In the genomic region with DNA sequence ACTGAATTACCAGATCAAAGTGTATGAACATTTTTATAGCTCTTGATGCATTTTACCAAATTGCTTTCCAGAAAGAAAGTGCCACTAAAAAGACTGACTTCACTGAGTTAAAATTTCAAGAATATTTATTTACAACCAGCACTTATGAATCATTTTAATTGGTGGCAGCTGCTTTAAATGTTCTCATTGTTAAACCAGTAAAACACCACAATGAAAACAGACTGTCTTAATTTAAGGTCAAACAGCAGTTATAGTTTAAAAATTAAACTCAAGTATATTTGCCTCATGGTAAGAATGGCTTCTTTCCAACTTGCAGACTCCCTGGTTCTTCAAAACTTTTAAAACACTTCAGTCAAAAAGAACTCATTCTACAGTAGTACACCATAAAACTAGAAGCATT, we compare ENCODE assay signal across 16 cellular contexts. TPM values are rescaled to one million over a fixed set of nuclear protein-coding genes. Genes with fewer than 3 reads are reported as not detected.
A peak's percentile ranks its signal among the peaks of the same experiment; 100 is the strongest.
DNase-seq lines count a peak whose midpoint lies in the region; ATAC-seq and TF ChIP-seq lines count a peak whose summit lies in the region.
"Had no signal": no experiment of that assay in that cellular context is flagged by ENCODE, and none has a peak within 500 bp of the region (broad histone marks: within the 10 kb centered on the region; RNA-seq: fewer than 3 reads in every experiment).

No MANE protein-coding gene starts in this region.

- POLR2A ChIA-PET in activated CD8-positive, alpha-beta T cell treated with anti-CD3 and anti-CD28 coated beads for 36 hours (lab: Charles Lee): no interaction called here

- H3K9me3 ChIP-seq in transverse colon (no peaks in the 10 kb centered on the region), esophagus squamous epithelium (no peaks in the 10 kb centered on the region)

- H3K27me3 ChIP-seq in transverse colon: no peaks in the 10 kb centered on the region
- H3K27me3 ChIP-seq in esophagus squamous epithelium: no peaks in the 10 kb centered on the region

- H3K4me3 Mint-ChIP-seq in nephron: no peak overlapping the region
- H3K4me3 Mint-ChIP-seq in activated CD8-positive, alpha-beta T cell treated with anti-CD3 and anti-CD28 coated beads for 36 hours: no peak overlapping the region
- H3K4me3 Mint-ChIP-seq: H9 had no signal

- ATAC-seq in activated CD8-positive, alpha-beta T cell treated with anti-CD3 and anti-CD28 coated beads for 36 hours: no peak
- ATAC-seq: activated naive CD4-positive, alpha-beta T cell treated with anti-CD3 and anti-CD28 coated beads, Interleukin-2, amount 50 U/mL, for 72 hours; stimulated activated naive CD8-positive, alpha-beta T cell treated with anti-CD3 and anti-CD28 coated beads, Interleukin-15, Interleukin-2, amounts not matched to agents 100 U/mL and 50 U/mL, for 24 hours had no signal

- H3K27ac Mint-ChIP-seq in nephron: peak overlapping the region; percentile 55 to 89 (median 82)
- no peak overlapping the region for H3K27ac Mint-ChIP-seq in activated CD8-positive, alpha-beta T cell treated with anti-CD3 and anti-CD28 coated beads for 36 hours
- H3K27ac Mint-ChIP-seq: activated naive CD4-positive, alpha-beta T cell treated with anti-CD3 and anti-CD28 coated beads, Interleukin-2, amount 50 U/mL, for 72 hours; H9 had no signal

- intact Hi-C loops in activated CD8-positive, alpha-beta T cell treated with anti-CD3 and anti-CD28 coated beads for 36 hours (cut with micrococcal nuclease): no loop called here
- intact Hi-C loops in transverse colon (cut with DNase I; ENCODE audit: low total_unique reads) (no loop called here), esophagus squamous epithelium (cut with DNase I) (no loop called here)

- no peak for TF ChIP-seq EP300 in transverse colon (IDR thresholded peaks at IDR 0.05; ENCODE audit: low read depth)

- no peak for TF ChIP-seq CTCF in nephron (IDR thresholded peaks at IDR 0.05; ENCODE audit: unreplicated experiment in 3 of 3)
- no peak for TF ChIP-seq CTCF in activated CD8-positive, alpha-beta T cell treated with anti-CD3 and anti-CD28 coated beads for 36 hours (IDR thresholded peaks at IDR 0.05)
- no peak for TF ChIP-seq CTCF in transverse colon (IDR thresholded peaks at IDR 0.05)
- TF ChIP-seq CTCF in esophagus squamous epithelium (IDR thresholded peaks at IDR 0.05): no peak

- peaks cover 0 to 10% (median 0%) of the 10 kb centered on the region in 4 donors for H3K4me1 ChIP-seq in transverse colon
- peaks cover 0 to 4% (median 0%) of the 10 kb centered on the region in 3 donors for H3K4me1 ChIP-seq in esophagus squamous epithelium

- H3K36me3 Mint-ChIP-seq in nephron (ENCODE audit: low read depth): peaks cover 23% of the 10 kb centered on the region
- peaks cover 4% of the 10 kb centered on the region for H3K36me3 Mint-ChIP-seq in activated CD8-positive, alpha-beta T cell treated with anti-CD3 and anti-CD28 coated beads for 36 hours (ENCODE audit: low read depth)

- in situ Hi-C loops in Caki2 (cut with HindIII; ENCODE audit: low pct_unique_long_range_greater_than_20kb, low sequenced_read_pairs): no loop called here
- in situ Hi-C loops in transverse colon (cut with MboI; ENCODE audit: low pct_ligation_motif_present in 1 of 4, low pct_unique_long_range_greater_than_20kb in 1 of 4, low sequenced_read_pairs in 3 of 4): no loop called here

- CTCF ChIA-PET in activated CD8-positive, alpha-beta T cell treated with anti-CD3 and anti-CD28 coated beads for 36 hours (lab: Charles Lee): no interaction called here

- H3K36me3 ChIP-seq in transverse colon (no peaks in the 10 kb centered on the region), esophagus squamous epithelium (no peaks in the 10 kb centered on the region)

- no peak overlapping the region for H3K4me3 ChIP-seq in transverse colon
- no peak overlapping the region for H3K4me3 ChIP-seq in esophagus squamous epithelium

- DNase-seq in Caki2 (ENCODE audit: low read depth): peak; percentile 58
- peak; percentile 79 for DNase-seq in LHCN-M2 (ENCODE audit: low read depth)
- DNase-seq in dedifferentiated amniotic fluid mesenchymal stem cell (ENCODE audit: extremely low spot score): peak; percentile 44
- DNase-seq in activated CD8-positive, alpha-beta T cell treated with anti-CD3 and anti-CD28 coated beads for 36 hours: no peak
- DNase-seq in NCI-H526 (lab: John Stamatoyannopoulos, UW): no peak
- DNase-seq in transverse colon: no peak
- DNase-seq in esophagus squamous epithelium (lab: John Stamatoyannopoulos, UW): no peak
- DNase-seq: GDM1; H9; NCI-H526 treated with DMSO at 0.1 percent for 48 hours; Right ventricle myocardium superior; stimulated activated CD4-positive, alpha-beta T cell treated with anti-CD3 and anti-CD28 coated beads, Interleukin-4, amount 100 ng/mL, for 4 hours; stimulated activated naive CD8-positive, alpha-beta T cell treated with anti-CD3 and anti-CD28 coated beads, Interleukin-15, Interleukin-2, amounts not matched to agents 100 U/mL and 50 U/mL, for 24 hours had no signal

- H3K9me3 Mint-ChIP-seq in nephron: peaks cover 3% of the 10 kb centered on the region
- no peaks in the 10 kb centered on the region for H3K9me3 Mint-ChIP-seq in activated CD8-positive, alpha-beta T cell treated with anti-CD3 and anti-CD28 coated beads for 36 hours
- H3K9me3 Mint-ChIP-seq: H9 had no signal

- H3K27me3 Mint-ChIP-seq in nephron (ENCODE audit: low read depth): no peaks in the 10 kb centered on the region
- H3K27me3 Mint-ChIP-seq in activated CD8-positive, alpha-beta T cell treated with anti-CD3 and anti-CD28 coated beads for 36 hours: no peaks in the 10 kb centered on the region

- TF ChIP-seq POLR2A in transverse colon (IDR thresholded peaks at IDR 0.05): no peak
- TF ChIP-seq POLR2A in esophagus squamous epithelium (IDR thresholded peaks at IDR 0.05): no peak

- H3K27ac ChIP-seq in transverse colon (no peak overlapping the region), esophagus squamous epithelium (no peak overlapping the region)
- H3K27ac ChIP-seq: epithelial cell of prostate had no signal

- peaks cover 27% of the 10 kb centered on the region for H3K4me1 Mint-ChIP-seq in nephron
- peaks cover 28% of the 10 kb centered on the region for H3K4me1 Mint-ChIP-seq in activated CD8-positive, alpha-beta T cell treated with anti-CD3 and anti-CD28 coated beads for 36 hours (ENCODE audit: low read depth)

RNA-seq across cellular contexts. Expression of gene AMMECR1, which starts 36.9 kb away (rescaled TPM):
- total RNA-seq in Caki2 (2014; rRNA removed; shearing (Covaris generic); ENCODE audit: low replicate concordance): 21.1 and 22.9 TPM in 2 replicates
- total RNA-seq in LHCN-M2 (2014; rRNA removed) (11.2 and 14.1 TPM in 2 replicates), transverse colon (10 to 100 TPM in 1 of 4 donors, 1 to 10 TPM in 3; 2.6 to 15.3 (median 8.6) TPM), esophagus squamous epithelium (10 to 100 TPM in 3 of 4 donors, 1 to 10 TPM in 1; 9.3 to 33.2 (median 14.5) TPM)
- polyA plus RNA-seq in LHCN-M2 (2012): 3.1 TPM
- total RNA-seq in activated CD8-positive, alpha-beta T cell treated with anti-CD3 and anti-CD28 coated beads for 36 hours: 1 to 10 TPM; 7.6 to 8.4 TPM

Comparison
In these comparisons a context has a peak if more than half of its experiments do, and no peak if none do; other contexts are left out.
1. DNase-seq: peak in Caki2 (single experiment), LHCN-M2 (single experiment) and dedifferentiated amniotic fluid mesenchymal stem cell (single experiment); none in activated CD8-positive, alpha-beta T cell treated with anti-CD3 and anti-CD28 coated beads for 36 hours (single experiment), NCI-H526 (0 of 2), transverse colon (single experiment) and esophagus squamous epithelium (single experiment).